In the genomic region with DNA sequence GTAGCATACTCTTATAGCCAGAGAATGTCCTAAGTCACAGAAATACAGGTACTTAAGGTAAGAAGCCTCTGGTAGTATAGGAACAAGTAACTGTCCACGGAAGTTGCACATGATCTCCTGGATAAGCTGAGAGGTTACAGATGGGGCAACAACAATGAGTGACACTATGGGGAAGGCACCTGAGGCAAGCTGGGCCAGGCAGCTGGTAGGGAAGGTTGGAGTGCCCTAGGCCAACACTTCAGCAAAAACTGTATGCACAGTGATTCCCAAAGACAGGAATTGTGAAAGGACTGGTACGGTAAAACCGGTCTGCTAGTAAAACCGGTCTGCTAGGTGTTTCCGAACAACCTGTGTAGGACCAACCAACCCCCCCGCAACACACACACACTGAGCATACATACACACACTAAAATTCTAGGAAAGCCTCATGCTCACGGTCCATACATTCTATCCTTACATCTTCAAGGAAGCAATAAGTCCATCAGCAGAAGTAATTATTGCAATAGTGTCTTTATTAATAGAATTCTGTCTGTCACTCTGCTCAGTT, we compare ENCODE assay signal across 13 cellular contexts. TPM values are rescaled to one million over a fixed set of nuclear protein-coding genes. Genes with fewer than 3 reads are reported as not detected.
"Had no signal": no experiment of that assay in that cellular context is flagged by ENCODE, and none has a peak within 500 bp of the region (broad histone marks: within the 10 kb centered on the region; RNA-seq: fewer than 3 reads in every experiment).

No MANE protein-coding gene starts in this region.

RNA-seq across cellular contexts. Expression of a gene that starts 28.6 kb away (rescaled TPM):
- total RNA-seq: stomach, subcutaneous adipose tissue, suprapubic skin, temporal lobe, thoracic aorta, thyroid gland, tibial nerve, transverse colon, upper lobe of left lung, ureter, urinary bladder, uterus, vagina had no signal
- polyA plus RNA-seq: stomach, urinary bladder had no signal
